ENCODE assay signal across 8 cellular contexts in the genomic region with DNA sequence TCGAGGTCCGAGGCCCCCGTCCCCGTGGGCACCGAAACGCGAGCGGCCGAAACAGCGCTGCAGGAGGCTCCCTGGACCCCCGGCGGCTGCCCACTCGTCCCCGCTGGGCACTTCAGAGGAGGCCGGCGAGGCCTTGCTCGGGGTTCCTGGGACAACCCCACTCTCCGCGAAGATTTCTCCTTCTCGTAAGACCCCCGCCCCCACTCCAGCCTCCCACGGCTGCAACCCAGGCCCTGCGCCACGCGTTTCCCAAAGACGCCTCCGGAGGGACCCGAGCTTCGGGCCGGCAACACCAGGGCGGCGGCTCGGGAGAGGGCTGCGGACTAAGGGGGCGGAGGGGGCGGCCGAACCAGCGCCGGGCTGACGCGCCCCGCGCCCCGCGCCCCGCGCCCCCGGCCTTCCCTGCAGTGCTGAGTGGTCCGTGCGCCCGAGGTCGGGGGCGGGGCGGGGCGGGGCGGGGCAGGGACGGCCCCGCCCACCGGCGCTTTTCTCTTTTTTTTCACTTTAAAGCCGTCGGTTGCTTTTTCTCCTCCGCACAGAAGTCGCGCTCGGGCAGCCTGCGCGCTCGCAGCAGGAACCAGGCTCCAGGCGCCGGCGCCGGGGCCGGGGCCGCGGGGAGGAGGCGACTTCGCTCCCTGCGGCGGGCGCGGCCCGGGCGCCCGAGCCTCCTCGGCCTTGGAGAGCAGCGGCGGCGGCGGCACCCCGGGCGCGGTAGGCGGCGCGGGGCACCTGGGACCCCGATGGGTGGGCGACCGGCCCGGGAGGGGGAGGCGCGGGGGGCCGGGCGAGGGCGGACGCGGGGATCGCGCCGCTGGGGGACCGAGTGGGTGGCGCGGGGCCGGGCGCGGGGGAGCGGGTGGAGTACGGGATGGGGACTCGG. TPM values are rescaled to one million over a fixed set of nuclear protein-coding genes. Genes with fewer than 3 reads are reported as not detected.
A peak's percentile ranks its signal among the peaks of the same experiment; 100 is the strongest.
DNase-seq lines count a peak whose midpoint lies in the region; ATAC-seq, FAIRE-seq and TF ChIP-seq lines count a peak whose summit lies in the region.

A gene (plus strand): TSS at position 534 of the 880 bp plus-strand sequence. CDS start 62,998 bp downstream, outside the sequence.

- peaks cover 3% of the 10 kb centered on the region for H3K9me3 Mint-ChIP-seq in neural crest cell

- H3K36me3 Mint-ChIP-seq in neural crest cell (ENCODE audit: low read depth): no peaks in the 10 kb centered on the region

- H3K4me3 ChIP-seq in testis: peak within 1 kb of the TSS; percentile 85 to 86

- peak; percentile 85 for DNase-seq in EH (ENCODE audit: low read depth)
- peak; percentile 90 for DNase-seq in RPMI8226
- peak; percentile 34 for DNase-seq in activated gamma-delta T cell treated with anti-CD3 and anti-CD28 coated beads, Interleukin-2, amount 50 U/mL, for 16 hours (ENCODE audit: low read depth)
- DNase-seq in frontal cortex (ENCODE audit: low spot score in 2 of 2): peak; percentile 78 to 87
- DNase-seq in neural crest cell (ENCODE audit: low read depth, low spot score): peak; percentile 40
- DNase-seq in testis: peak; percentile 86

- intact Hi-C loops in testis (cut with DNase I; ENCODE audit: low total_unique reads): loop anchor here (10.0 kb wide), 1 partner anchor 152 kb away; no protein-coding TSS in a partner anchor

- no peak for FAIRE-seq in frontal cortex (lab: Jason Lieb, UNC)

- H3K4me3 Mint-ChIP-seq in neural crest cell: peak within 1 kb of the TSS; percentile 85

- WGBS in testis, 2 donors: 0 to 2% methylated on average over 5 to 101 of the region's 119 CpGs

- H3K9me3 ChIP-seq in testis: no peaks in the 10 kb centered on the region

- peak; percentile 12 for TF ChIP-seq CTCF in neural crest cell (conservative IDR thresholded peaks at IDR 0.05)
- TF ChIP-seq CTCF in testis (IDR thresholded peaks at IDR 0.05): no peak

- H3K27ac Mint-ChIP-seq in neural crest cell (ENCODE audit: unreplicated experiment): no peak within 1 kb of the TSS

- H3K4me1 Mint-ChIP-seq in neural crest cell: no peaks in the 10 kb centered on the region

- peak within 1 kb of the TSS; percentile 74 to 93 for H3K27ac ChIP-seq in testis

- peak; percentile 42 for ATAC-seq in HG03135 (IDR thresholded peaks at IDR 0.05; ENCODE audit: unreplicated experiment)
- ATAC-seq in HG02973 (IDR thresholded peaks at IDR 0.05; ENCODE audit: unreplicated experiment): no peak

- peak; percentile 60 for TF ChIP-seq POLR2A in testis (IDR thresholded peaks at IDR 0.05)

- no peaks in the 10 kb centered on the region for H3K27me3 ChIP-seq in testis

- H3K27me3 Mint-ChIP-seq in neural crest cell (ENCODE audit: low read depth): peaks cover 31% of the 10 kb centered on the region

- H3K36me3 ChIP-seq in testis (ENCODE audit: low read depth, missing control alignments): no peaks in the 10 kb centered on the region

- H3K4me1 ChIP-seq in testis: peaks cover 40% of the 10 kb centered on the region

RNA-seq across cellular contexts. Expression of the gene that starts here (rescaled TPM):
- total RNA-seq in frontal cortex (2.9 TPM), neural crest cell (1.3 and 1.8 TPM in 2 replicates), testis (10 to 100 TPM; 30.0 to 37.9 TPM)
- 19.8 TPM for polyA plus RNA-seq in testis (ENCODE audit: insufficient read depth, low read depth, low replicate concordance)

Comparison
In these comparisons a context has a peak if more than half of its experiments do, and no peak if none do; other contexts are left out.
1. DNase-seq: peak in every context shown above with its lines; median percentile 90 in RPMI8226; 86 in testis; 85 in EH; 82 in frontal cortex; 40 in neural crest cell; 34 in activated gamma-delta T cell treated with anti-CD3 and anti-CD28 coated beads, Interleukin-2, amount 50 U/mL, for 16 hours.